ENCODE assay signal across 12 cellular contexts in the genomic region with DNA sequence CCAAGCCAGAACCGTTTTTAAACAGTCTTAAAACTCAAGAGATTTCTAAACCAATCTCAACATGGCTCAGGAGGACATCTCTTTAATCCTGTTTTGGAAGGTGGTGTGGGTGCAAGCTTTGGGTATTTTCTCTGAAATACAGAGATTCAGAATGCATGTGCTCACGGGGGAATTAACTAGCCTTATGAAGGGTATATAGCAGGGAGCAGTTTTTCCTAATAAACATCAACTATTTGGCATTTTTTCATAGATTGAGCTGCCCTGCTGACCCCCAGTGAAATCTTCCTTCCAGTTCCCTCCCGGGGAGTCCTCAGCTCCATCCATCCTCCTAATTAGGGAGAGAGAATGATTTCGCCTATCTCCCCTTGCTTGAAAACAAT.
DNase-seq lines count a peak whose midpoint lies in the region; ATAC-seq, FAIRE-seq and TF ChIP-seq lines count a peak whose summit lies in the region.
"Had no signal": no experiment of that assay in that cellular context is flagged by ENCODE, and none has a peak within 500 bp of the region (broad histone marks: within the 10 kb centered on the region; RNA-seq: fewer than 3 reads in every experiment).

No MANE protein-coding gene starts in this region.

- no peak overlapping the region for H4K91ac ChIP-seq in H1 (replicated peaks; ENCODE audit: insufficient read length, low read length)

- no peak overlapping the region for H3K27ac Mint-ChIP-seq in activated T-helper 2 cell treated with anti-CD3 and anti-CD28 coated beads, Interferon-gamma antibody, Interleukin-2, Interleukin-4, amounts not matched to agents 10 μg/mL and 5 μg/mL and 100 μg/mL, durations not matched to agents 14 hours and 24 hours and 36 hours
- H3K27ac Mint-ChIP-seq: activated CD4-positive, alpha-beta memory T cell treated with anti-CD3 and anti-CD28 coated beads, Interleukin-2, amount 10 ng/mL, durations not matched to agents 7 days and 5 days; activated naive CD4-positive, alpha-beta T cell treated with anti-CD3 and anti-CD28 coated beads, Interleukin-2, amount 50 U/mL, for 72 hours had no signal

- no peak overlapping the region for H3K14ac ChIP-seq in H1 (ENCODE audit: insufficient read length)

- H2BK20ac ChIP-seq in H1 (ENCODE audit: low read length): no peak overlapping the region

- H3K27ac ChIP-seq in right atrium auricular region (peak overlapping the region; percentile 79 to 80), H1 (ENCODE audit: low read depth, low read length) (no peak overlapping the region), vagina (peak overlapping the region; percentile 80)

- H2AFZ ChIP-seq in H1 (ENCODE audit: low read length): no peak overlapping the region
- peak overlapping the region; percentile 21 for H2AFZ ChIP-seq in neuron (ENCODE audit: low read depth, low read length)

- H4K5ac ChIP-seq in H1 (ENCODE audit: insufficient read length, low read depth, low read length): no peak overlapping the region

- no peaks in the 10 kb centered on the region for H3K79me2 ChIP-seq in H1 (ENCODE audit: control insufficient read depth in 1 of 2, insufficient read depth in 2 of 2, low read length in 2 of 2)

- H3K27me3 Mint-ChIP-seq in activated T-helper 2 cell treated with anti-CD3 and anti-CD28 coated beads, Interferon-gamma antibody, Interleukin-2, Interleukin-4, amounts not matched to agents 10 μg/mL and 5 μg/mL and 100 μg/mL, durations not matched to agents 14 hours and 24 hours and 36 hours (ENCODE audit: low read depth): no peaks in the 10 kb centered on the region
- H3K27me3 Mint-ChIP-seq: activated CD4-positive, alpha-beta memory T cell treated with anti-CD3 and anti-CD28 coated beads, Interleukin-2, amount 10 ng/mL, durations not matched to agents 7 days and 5 days had no signal

- H2BK15ac ChIP-seq in H1 (ENCODE audit: low read length): no peak overlapping the region

- no peaks in the 10 kb centered on the region for H3K27me3 ChIP-seq in right atrium auricular region
- H3K27me3 ChIP-seq in H1 (replicated peaks in 1 of 4; ENCODE audit: control insufficient read depth in 3 of 4, extremely low read depth in 1 of 4, insufficient read depth in 3 of 4, low read length in 3 of 4): no peaks in the 10 kb centered on the region
- no peaks in the 10 kb centered on the region for H3K27me3 ChIP-seq in neuron (ENCODE audit: insufficient read depth, low read length)
- no peaks in the 10 kb centered on the region for H3K27me3 ChIP-seq in vagina

- peak overlapping the region; percentile 46 to 65; a peak in 3 of 4 replicates for H3K4me2 ChIP-seq in H1 (ENCODE audit: insufficient read depth in 1 of 2, low read depth in 2 of 2, low read length in 2 of 2)

- H2AK5ac ChIP-seq in H1 (ENCODE audit: low read depth, low read length): no peak overlapping the region

- H3K9ac ChIP-seq in H1 (replicated peaks in 1 of 4; ENCODE audit: extremely low read depth in 1 of 4, low read depth in 3 of 4, low read length in 3 of 4): no peak overlapping the region

- H4K8ac ChIP-seq in H1 (ENCODE audit: extremely low read depth, insufficient read depth, low read length): no peak overlapping the region

- no peak overlapping the region for H2BK5ac ChIP-seq in H1 (ENCODE audit: low read depth, low read length)

- H3K4me1 ChIP-seq in right atrium auricular region (peaks cover 0 to 78% of the 10 kb centered on the region in 2 donors), H1 (replicated peaks in 1 of 4; ENCODE audit: control insufficient read depth in 3 of 4, insufficient read depth in 4 of 4, low read length in 3 of 4) (peaks cover 11 to 34% (median 22%) of the 10 kb centered on the region in 4 experiments), neuron (ENCODE audit: insufficient read depth, low read length) (peaks cover 32% of the 10 kb centered on the region), vagina (peaks cover 46% of the 10 kb centered on the region)

- WGBS in H1 (ENCODE audit: extremely low coverage in 1 of 2, insufficient coverage in 1 of 2, insufficient read length in 1 of 2, insufficient replicate concordance in 2 of 2, low coverage in 1 of 2, low lambda C conversion rate in 2 of 2, missing lambda C conversion rate in 1 of 2), 2 experiments: 53% methylated on average over 4 of the region's 4 CpGs; no CpG with 5 or more reads in 1 of the 2 experiments

- H2BK120ac ChIP-seq in H1 (replicated peaks; ENCODE audit: low read depth, low read length): no peak overlapping the region

- in situ Hi-C loops in GM13977 (cut with MboI; ENCODE audit: low pct_unique_long_range_greater_than_20kb, low sequenced_read_pairs, unreplicated experiment): no loop called here

- no peaks in the 10 kb centered on the region for H4K20me1 ChIP-seq in H1 (replicated peaks in 1 of 2; ENCODE audit: control insufficient read depth in 1 of 2, insufficient read depth in 2 of 2, low read length in 2 of 2)

- H3K79me1 ChIP-seq in H1 (ENCODE audit: low read depth, low read length): no peaks in the 10 kb centered on the region

- TF ChIP-seq CTCF in right atrium auricular region (IDR thresholded peaks at IDR 0.05) (no peak), H1 (IDR thresholded peaks at IDR 0.05; ENCODE audit: control extremely low read depth in 1 of 3, insufficient read depth in 1 of 3, low read depth in 1 of 3, low read length in 3 of 3) (no peak), vagina (IDR thresholded peaks at IDR 0.05) (no peak), GM13977 (IDR thresholded peaks at IDR 0.05; ENCODE audit: extremely low read depth, insufficient read depth, missing control alignments) (no peak)

- TF ChIP-seq RAD21 in H1 (IDR thresholded peaks at IDR 0.05 in 1 of 2, conservative IDR thresholded peaks at IDR 0.05 in 1 of 2; ENCODE audit: low read depth in 2 of 2, low read length in 2 of 2): no peak

- H3K23me2 ChIP-seq in H1 (ENCODE audit: low read depth, low read length): peaks cover 2% of the 10 kb centered on the region; the same call in 1 of the 2 replicates

- POLR2A ChIA-PET in H1 (lab: Charles Lee; ENCODE audit: partially characterized antibody): interaction anchor here (0.6 to 1.8 kb wide), 5 partner anchors 10 to 1204 kb away, joined by 3 to 6 read pairs (median 4); no protein-coding TSS in a partner anchor

- FAIRE-seq in H1 (lab: Jason Lieb, UNC): no peak

- H2BK12ac ChIP-seq in H1 (ENCODE audit: low read depth, low read length): no peak overlapping the region

- no peak overlapping the region for H3K56ac ChIP-seq in H1 (replicated peaks; ENCODE audit: insufficient read length, low read depth, low read length)

- H3K4me3 Mint-ChIP-seq in activated T-helper 2 cell treated with anti-CD3 and anti-CD28 coated beads, Interferon-gamma antibody, Interleukin-2, Interleukin-4, amounts not matched to agents 10 μg/mL and 5 μg/mL and 100 μg/mL, durations not matched to agents 14 hours and 24 hours and 36 hours (ENCODE audit: low read depth): no peak overlapping the region
- H3K4me3 Mint-ChIP-seq: activated CD4-positive, alpha-beta memory T cell treated with anti-CD3 and anti-CD28 coated beads, Interleukin-2, amount 10 ng/mL, durations not matched to agents 7 days and 5 days had no signal

- H3K4ac ChIP-seq in H1 (replicated peaks; ENCODE audit: insufficient read length, low read depth, low read length): no peak overlapping the region

- intact Hi-C loops in left ventricle myocardium superior (cut with micrococcal nuclease) (no loop called here), vagina (cut with DNase I) (no loop called here)
- intact Hi-C loops in activated T-helper 2 cell treated with anti-CD3 and anti-CD28 coated beads, Interferon-gamma antibody, Interleukin-2, Interleukin-4, amounts not matched to agents 10 μg/mL and 5 μg/mL and 100 μg/mL, durations not matched to agents 14 hours and 24 hours and 36 hours (cut with micrococcal nuclease): no loop called here

- TF ChIP-seq EP300 in H1 (IDR thresholded peaks at IDR 0.05; ENCODE audit: borderline replicate concordance in 1 of 2, low read depth in 2 of 2, low read length in 2 of 2): no peak

- peaks cover 5% of the 10 kb centered on the region for H3K9me3 Mint-ChIP-seq in activated T-helper 2 cell treated with anti-CD3 and anti-CD28 coated beads, Interferon-gamma antibody, Interleukin-2, Interleukin-4, amounts not matched to agents 10 μg/mL and 5 μg/mL and 100 μg/mL, durations not matched to agents 14 hours and 24 hours and 36 hours
- H3K9me3 Mint-ChIP-seq: activated naive CD4-positive, alpha-beta T cell treated with anti-CD3 and anti-CD28 coated beads, Interleukin-2, amount 50 U/mL, for 72 hours had no signal

- H3K9me3 ChIP-seq in right atrium auricular region (no peaks in the 10 kb centered on the region), H1 (ENCODE audit: insufficient read depth in 2 of 2, low read depth in 1 of 2, low read length in 1 of 2) (no peaks in the 10 kb centered on the region), neuron (ENCODE audit: low read length) (peaks cover 2% of the 10 kb centered on the region), vagina (no peaks in the 10 kb centered on the region)

- H3K23ac ChIP-seq in H1 (ENCODE audit: insufficient read length): no peak overlapping the region

- H3K4me1 Mint-ChIP-seq in activated T-helper 2 cell treated with anti-CD3 and anti-CD28 coated beads, Interferon-gamma antibody, Interleukin-2, Interleukin-4, amounts not matched to agents 10 μg/mL and 5 μg/mL and 100 μg/mL, durations not matched to agents 14 hours and 24 hours and 36 hours (ENCODE audit: low read depth): peaks cover 29% of the 10 kb centered on the region

- H3K36me3 ChIP-seq in right atrium auricular region (no peaks in the 10 kb centered on the region), H1 (ENCODE audit: control insufficient read depth in 2 of 4, insufficient read depth in 4 of 4, low read length in 3 of 4) (no peaks in the 10 kb centered on the region), neuron (ENCODE audit: insufficient read depth, low read length) (no peaks in the 10 kb centered on the region), vagina (no peaks in the 10 kb centered on the region)

- H3K4me3 ChIP-seq in right atrium auricular region (peak overlapping the region in 1 of 2 donors; percentile 26), H1 (ENCODE audit: extremely low read depth in 1 of 4, insufficient read depth in 2 of 4, low read depth in 3 of 4, low read length in 4 of 4) (peak overlapping the region in 1 of 4 experiments; percentile 46; a peak in 2 of 8 replicates), neuron (ENCODE audit: low read length) (peak overlapping the region; percentile 38), vagina (peak overlapping the region; percentile 6 to 10)

- TF ChIP-seq POLR2A in H1 (IDR thresholded peaks at IDR 0.05; ENCODE audit: control extremely low read depth in 1 of 2, low read depth in 2 of 2, low read length in 2 of 2) (no peak), vagina (IDR thresholded peaks at IDR 0.05) (no peak)

- no peak overlapping the region for H3K18ac ChIP-seq in H1 (ENCODE audit: extremely low read depth, low read length)

- peaks cover 20% of the 10 kb centered on the region for H3K36me3 Mint-ChIP-seq in activated T-helper 2 cell treated with anti-CD3 and anti-CD28 coated beads, Interferon-gamma antibody, Interleukin-2, Interleukin-4, amounts not matched to agents 10 μg/mL and 5 μg/mL and 100 μg/mL, durations not matched to agents 14 hours and 24 hours and 36 hours (ENCODE audit: low read depth)

- DNase-seq in right atrium auricular region (ENCODE audit: low spot score): no peak
- no peak for DNase-seq in left ventricle myocardium superior
- DNase-seq in H1 (ENCODE audit: low read depth in 1 of 2, low spot score in 2 of 2): no peak
- no peak for DNase-seq in vagina (ENCODE audit: extremely low spot score in 2 of 2)
- DNase-seq in GM13977 (ENCODE audit: low spot score): no peak
- no peak for DNase-seq in activated T-helper 2 cell treated with anti-CD3 and anti-CD28 coated beads, Interferon-gamma antibody, Interleukin-2, Interleukin-4, amounts not matched to agents 10 μg/mL and 5 μg/mL and 100 μg/mL, durations not matched to agents 14 hours and 24 hours and 36 hours (ENCODE audit: low spot score)
- DNase-seq: stimulated activated CD4-positive, alpha-beta T cell treated with anti-CD3 and anti-CD28 coated beads, Interleukin-1b, Interleukin-23, amount 100 ng/mL, for 48 hours; stimulated activated naive CD4-positive, alpha-beta T cell had no signal

- CTCF ChIA-PET in H1 (lab: Charles Lee; ENCODE audit: partially characterized antibody): interaction anchor here (0.8 to 5.3 kb wide), 14 partner anchors 8 to 411 kb away, joined by 3 to 28 read pairs (median 4); no protein-coding TSS in a partner anchor

- ATAC-seq in left ventricle myocardium superior (no peak), HG02623 (IDR thresholded peaks at IDR 0.05; ENCODE audit: unreplicated experiment) (no peak)
- ATAC-seq: activated naive CD4-positive, alpha-beta T cell treated with anti-CD3 and anti-CD28 coated beads, Interleukin-2, amount 50 U/mL, for 72 hours had no signal
